Comparison of ENCODE assay signal across 1 cellular context in the genomic region with DNA sequence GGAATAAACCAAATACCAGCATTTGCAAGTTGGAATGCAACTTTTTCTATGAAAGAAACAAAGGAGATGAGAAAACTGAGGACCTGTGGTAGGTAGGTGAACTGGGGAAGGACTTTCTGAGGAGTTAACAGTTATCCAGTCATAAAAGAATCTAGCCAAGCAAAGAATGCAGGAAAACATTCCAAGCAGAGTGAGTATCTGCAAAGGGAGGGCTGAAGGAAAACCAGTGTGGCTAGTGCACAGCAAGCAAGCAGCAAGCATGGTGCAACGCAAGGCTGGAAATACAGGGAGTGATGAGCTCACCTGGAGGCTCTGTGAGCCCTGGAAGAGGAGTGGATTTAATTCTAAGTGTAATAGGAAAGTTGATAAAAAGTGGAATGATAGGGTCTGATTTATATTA.
TF ChIP-seq lines count a peak whose summit lies in the region.

No MANE protein-coding gene starts in this region.

TF ChIP-seq in GM23338, 12 proteins besides CTCF, POLR2A, EP300 and RAD21 (continued from another document):
- TF ChIP-seq, protein P1, sequence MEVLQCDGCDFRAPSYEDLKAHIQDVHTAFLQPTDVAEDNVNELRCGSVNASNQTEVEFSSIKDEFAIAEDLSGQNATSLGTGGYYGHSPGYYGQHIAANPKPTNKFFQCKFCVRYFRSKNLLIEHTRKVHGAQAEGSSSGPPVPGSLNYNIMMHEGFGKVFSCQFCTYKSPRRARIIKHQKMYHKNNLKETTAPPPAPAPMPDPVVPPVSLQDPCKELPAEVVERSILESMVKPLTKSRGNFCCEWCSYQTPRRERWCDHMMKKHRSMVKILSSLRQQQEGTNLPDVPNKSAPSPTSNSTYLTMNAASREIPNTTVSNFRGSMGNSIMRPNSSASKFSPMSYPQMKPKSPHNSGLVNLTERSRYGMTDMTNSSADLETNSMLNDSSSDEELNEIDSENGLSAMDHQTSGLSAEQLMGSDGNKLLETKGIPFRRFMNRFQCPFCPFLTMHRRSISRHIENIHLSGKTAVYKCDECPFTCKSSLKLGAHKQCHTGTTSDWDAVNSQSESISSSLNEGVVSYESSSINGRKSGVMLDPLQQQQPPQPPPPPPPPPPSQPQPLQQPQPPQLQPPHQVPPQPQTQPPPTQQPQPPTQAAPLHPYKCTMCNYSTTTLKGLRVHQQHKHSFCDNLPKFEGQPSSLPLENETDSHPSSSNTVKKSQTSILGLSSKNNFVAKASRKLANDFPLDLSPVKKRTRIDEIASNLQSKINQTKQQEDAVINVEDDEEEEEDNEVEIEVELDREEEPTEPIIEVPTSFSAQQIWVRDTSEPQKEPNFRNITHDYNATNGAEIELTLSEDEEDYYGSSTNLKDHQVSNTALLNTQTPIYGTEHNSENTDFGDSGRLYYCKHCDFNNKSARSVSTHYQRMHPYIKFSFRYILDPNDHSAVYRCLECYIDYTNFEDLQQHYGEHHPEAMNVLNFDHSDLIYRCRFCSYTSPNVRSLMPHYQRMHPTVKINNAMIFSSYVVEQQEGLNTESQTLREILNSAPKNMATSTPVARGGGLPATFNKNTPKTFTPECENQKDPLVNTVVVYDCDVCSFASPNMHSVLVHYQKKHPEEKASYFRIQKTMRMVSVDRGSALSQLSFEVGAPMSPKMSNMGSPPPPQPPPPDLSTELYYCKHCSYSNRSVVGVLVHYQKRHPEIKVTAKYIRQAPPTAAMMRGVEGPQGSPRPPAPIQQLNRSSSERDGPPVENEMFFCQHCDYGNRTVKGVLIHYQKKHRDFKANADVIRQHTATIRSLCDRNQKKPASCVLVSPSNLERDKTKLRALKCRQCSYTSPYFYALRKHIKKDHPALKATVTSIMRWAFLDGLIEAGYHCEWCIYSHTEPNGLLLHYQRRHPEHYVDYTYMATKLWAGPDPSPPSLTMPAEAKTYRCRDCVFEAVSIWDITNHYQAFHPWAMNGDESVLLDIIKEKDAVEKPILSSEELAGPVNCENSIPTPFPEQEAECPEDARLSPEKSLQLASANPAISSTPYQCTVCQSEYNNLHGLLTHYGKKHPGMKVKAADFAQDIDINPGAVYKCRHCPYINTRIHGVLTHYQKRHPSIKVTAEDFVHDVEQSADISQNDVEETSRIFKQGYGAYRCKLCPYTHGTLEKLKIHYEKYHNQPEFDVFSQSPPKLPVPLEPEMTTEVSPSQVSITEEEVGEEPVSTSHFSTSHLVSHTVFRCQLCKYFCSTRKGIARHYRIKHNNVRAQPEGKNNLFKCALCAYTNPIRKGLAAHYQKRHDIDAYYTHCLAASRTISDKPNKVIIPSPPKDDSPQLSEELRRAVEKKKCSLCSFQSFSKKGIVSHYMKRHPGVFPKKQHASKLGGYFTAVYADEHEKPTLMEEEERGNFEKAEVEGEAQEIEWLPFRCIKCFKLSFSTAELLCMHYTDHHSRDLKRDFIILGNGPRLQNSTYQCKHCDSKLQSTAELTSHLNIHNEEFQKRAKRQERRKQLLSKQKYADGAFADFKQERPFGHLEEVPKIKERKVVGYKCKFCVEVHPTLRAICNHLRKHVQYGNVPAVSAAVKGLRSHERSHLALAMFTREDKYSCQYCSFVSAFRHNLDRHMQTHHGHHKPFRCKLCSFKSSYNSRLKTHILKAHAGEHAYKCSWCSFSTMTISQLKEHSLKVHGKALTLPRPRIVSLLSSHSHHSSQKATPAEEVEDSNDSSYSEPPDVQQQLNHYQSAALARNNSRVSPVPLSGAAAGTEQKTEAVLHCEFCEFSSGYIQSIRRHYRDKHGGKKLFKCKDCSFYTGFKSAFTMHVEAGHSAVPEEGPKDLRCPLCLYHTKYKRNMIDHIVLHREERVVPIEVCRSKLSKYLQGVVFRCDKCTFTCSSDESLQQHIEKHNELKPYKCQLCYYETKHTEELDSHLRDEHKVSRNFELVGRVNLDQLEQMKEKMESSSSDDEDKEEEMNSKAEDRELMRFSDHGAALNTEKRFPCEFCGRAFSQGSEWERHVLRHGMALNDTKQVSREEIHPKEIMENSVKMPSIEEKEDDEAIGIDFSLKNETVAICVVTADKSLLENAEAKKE (CRISPR knock-in tag; IDR thresholded peaks at IDR 0.05), result no peak; the same call in 1 of the 2 replicates
